ENCODE assay signal across 1 cellular context in the genomic region with DNA sequence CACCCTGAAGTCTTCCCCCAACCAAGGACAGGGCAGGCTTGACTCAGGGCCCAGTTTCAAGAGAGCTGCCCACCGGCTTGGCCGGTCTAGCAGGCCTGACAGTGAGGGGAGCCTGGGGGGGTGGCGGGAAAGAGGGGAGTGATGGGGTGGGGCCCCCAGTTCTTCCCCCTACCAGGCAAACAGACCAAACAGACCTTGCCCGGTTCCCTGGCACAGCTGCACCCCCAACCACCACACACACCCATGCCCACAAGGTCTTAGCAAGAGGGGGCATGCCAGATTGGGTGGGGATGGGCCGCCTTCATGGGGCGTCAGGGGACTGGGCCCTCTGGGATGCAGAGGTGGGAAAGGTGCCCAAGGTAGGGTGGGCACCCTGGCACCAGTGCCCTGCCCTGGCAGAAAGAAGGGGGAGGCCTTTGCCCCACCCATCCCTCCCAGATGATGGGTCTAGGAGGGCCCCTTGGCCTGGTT.
TF ChIP-seq lines count a peak whose summit lies in the region.

No MANE protein-coding gene starts in this region.

TF ChIP-seq in SK-N-SH, 30 proteins besides CTCF, POLR2A, EP300 and RAD21:
- TF ChIP-seq RFX5 (IDR thresholded peaks at IDR 0.05; ENCODE audit: low read length) (no peak), RXRA (IDR thresholded peaks at IDR 0.05; ENCODE audit: borderline replicate concordance, low read depth) (no peak), ELF1 (IDR thresholded peaks at IDR 0.05) (no peak), FOXM1 (IDR thresholded peaks at IDR 0.05; ENCODE audit: low read depth) (no peak), FOSL2 (IDR thresholded peaks at IDR 0.05; ENCODE audit: borderline replicate concordance, low read depth) (no peak), TEAD4 (IDR thresholded peaks at IDR 0.05; ENCODE audit: borderline replicate concordance, insufficient read depth) (no peak), GATA2 (CRISPR knock-in tag; IDR thresholded peaks at IDR 0.05) (no peak)
- TF ChIP-seq, protein P1, sequence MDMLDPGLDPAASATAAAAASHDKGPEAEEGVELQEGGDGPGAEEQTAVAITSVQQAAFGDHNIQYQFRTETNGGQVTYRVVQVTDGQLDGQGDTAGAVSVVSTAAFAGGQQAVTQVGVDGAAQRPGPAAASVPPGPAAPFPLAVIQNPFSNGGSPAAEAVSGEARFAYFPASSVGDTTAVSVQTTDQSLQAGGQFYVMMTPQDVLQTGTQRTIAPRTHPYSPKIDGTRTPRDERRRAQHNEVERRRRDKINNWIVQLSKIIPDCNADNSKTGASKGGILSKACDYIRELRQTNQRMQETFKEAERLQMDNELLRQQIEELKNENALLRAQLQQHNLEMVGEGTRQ (IDR thresholded peaks at IDR 0.05; ENCODE audit: borderline replicate concordance, low read depth, low read length), result no peak
- TF ChIP-seq, protein P2, sequence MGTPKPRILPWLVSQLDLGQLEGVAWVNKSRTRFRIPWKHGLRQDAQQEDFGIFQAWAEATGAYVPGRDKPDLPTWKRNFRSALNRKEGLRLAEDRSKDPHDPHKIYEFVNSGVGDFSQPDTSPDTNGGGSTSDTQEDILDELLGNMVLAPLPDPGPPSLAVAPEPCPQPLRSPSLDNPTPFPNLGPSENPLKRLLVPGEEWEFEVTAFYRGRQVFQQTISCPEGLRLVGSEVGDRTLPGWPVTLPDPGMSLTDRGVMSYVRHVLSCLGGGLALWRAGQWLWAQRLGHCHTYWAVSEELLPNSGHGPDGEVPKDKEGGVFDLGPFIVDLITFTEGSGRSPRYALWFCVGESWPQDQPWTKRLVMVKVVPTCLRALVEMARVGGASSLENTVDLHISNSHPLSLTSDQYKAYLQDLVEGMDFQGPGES (IDR thresholded peaks at IDR 0.05; ENCODE audit: low read depth, low read length), result no peak
- TF ChIP-seq, protein P3, sequence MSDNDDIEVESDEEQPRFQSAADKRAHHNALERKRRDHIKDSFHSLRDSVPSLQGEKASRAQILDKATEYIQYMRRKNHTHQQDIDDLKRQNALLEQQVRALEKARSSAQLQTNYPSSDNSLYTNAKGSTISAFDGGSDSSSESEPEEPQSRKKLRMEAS (IDR thresholded peaks at IDR 0.05; ENCODE audit: low read depth), result no peak
